1 cellular context compared by ENCODE assay signal in the genomic region with DNA sequence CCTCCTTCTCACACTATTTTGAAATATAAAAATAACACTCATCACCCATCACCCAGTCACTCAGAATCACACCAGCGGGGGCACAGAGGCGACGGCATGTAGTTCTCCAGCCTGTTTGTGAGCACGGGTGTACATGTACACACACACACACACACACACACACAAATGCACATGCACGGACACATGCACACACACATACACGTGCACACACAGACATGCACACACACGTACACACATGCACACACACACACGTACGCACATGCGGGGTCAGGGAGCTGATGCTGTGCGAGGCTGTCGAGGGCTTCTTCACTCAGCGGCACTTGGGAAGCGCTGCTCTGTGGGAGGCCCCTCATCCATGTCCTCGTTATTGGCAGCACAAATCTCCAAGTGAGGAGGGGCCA.
TF ChIP-seq lines count a peak whose summit lies in the region.

No MANE protein-coding gene starts in this region.

TF ChIP-seq in neural cell, 6 proteins besides CTCF, POLR2A, EP300 and RAD21 (continued from another document):
- TF ChIP-seq, protein P1, sequence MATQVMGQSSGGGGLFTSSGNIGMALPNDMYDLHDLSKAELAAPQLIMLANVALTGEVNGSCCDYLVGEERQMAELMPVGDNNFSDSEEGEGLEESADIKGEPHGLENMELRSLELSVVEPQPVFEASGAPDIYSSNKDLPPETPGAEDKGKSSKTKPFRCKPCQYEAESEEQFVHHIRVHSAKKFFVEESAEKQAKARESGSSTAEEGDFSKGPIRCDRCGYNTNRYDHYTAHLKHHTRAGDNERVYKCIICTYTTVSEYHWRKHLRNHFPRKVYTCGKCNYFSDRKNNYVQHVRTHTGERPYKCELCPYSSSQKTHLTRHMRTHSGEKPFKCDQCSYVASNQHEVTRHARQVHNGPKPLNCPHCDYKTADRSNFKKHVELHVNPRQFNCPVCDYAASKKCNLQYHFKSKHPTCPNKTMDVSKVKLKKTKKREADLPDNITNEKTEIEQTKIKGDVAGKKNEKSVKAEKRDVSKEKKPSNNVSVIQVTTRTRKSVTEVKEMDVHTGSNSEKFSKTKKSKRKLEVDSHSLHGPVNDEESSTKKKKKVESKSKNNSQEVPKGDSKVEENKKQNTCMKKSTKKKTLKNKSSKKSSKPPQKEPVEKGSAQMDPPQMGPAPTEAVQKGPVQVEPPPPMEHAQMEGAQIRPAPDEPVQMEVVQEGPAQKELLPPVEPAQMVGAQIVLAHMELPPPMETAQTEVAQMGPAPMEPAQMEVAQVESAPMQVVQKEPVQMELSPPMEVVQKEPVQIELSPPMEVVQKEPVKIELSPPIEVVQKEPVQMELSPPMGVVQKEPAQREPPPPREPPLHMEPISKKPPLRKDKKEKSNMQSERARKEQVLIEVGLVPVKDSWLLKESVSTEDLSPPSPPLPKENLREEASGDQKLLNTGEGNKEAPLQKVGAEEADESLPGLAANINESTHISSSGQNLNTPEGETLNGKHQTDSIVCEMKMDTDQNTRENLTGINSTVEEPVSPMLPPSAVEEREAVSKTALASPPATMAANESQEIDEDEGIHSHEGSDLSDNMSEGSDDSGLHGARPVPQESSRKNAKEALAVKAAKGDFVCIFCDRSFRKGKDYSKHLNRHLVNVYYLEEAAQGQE (IDR thresholded peaks at IDR 0.05; ENCODE audit: borderline replicate concordance): no peak
